ENCODE assay signal across 8 cellular contexts in the genomic region with DNA sequence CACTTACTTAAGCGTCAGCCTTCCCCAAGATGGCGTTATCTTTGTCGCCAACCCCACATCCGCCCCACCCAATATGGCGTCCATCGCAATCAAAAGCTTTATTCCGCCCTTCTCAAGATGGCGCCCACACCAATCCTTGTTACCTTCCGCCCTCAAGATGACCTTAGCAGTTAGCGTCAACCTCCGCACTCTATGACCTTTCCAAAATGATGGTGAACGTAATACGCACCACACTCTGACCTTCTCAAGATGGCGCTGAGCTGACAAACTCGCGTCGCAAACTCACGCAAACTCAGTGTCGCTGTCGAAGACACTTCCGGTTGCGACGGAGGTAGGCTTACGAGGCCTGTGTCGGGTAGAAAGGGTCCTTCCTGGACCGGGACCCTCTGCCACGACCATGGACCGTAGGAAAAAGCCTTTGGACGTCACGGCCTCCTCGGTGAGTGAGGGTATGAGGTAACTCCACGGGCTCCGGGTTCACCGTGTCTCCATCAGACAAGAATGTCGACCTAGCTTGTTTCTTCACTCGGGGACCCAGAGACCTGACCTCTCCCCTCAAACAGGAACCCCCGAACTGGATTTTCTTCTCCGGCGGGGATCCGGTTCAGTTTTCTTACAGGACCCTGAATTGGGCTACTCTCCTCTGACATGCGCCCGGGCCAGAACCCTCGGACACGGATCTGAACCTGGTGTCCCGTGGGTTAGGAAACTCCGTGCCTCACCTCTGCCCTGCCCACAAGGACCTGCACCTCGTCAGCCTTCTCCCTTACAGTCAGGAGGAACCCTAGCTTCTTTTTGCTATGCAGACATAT. TPM values are rescaled to one million over a fixed set of nuclear protein-coding genes. Genes with fewer than 3 reads are reported as not detected.
DNase-seq lines count a peak whose midpoint lies in the region; ATAC-seq and TF ChIP-seq lines count a peak whose summit lies in the region.

A gene (plus strand): TSS at position 323 of the 812 bp plus-strand sequence. CDS start 75 bp downstream, at position 398.

- H3K36me3 Mint-ChIP-seq in activated CD4-positive, alpha-beta T cell treated with anti-CD3 and anti-CD28 coated beads for 36 hours (ENCODE audit: low read depth) = peaks cover 22% of the 10 kb centered on the region

- H3K9me3 Mint-ChIP-seq in activated CD4-positive, alpha-beta T cell treated with anti-CD3 and anti-CD28 coated beads for 36 hours (ENCODE audit: low read depth) = no peaks in the 10 kb centered on the region

- intact Hi-C loops in activated CD4-positive, alpha-beta T cell treated with anti-CD3 and anti-CD28 coated beads for 36 hours (cut with DNase I, micrococcal nuclease) = loop anchor here (1.0 to 10.0 kb wide), 11 partner anchors 219 to 1613 kb away; a partner anchor contains a TSS

- H3K27me3 Mint-ChIP-seq in activated CD4-positive, alpha-beta T cell treated with anti-CD3 and anti-CD28 coated beads for 36 hours = no peaks in the 10 kb centered on the region

- POLR2A ChIA-PET in activated CD4-positive, alpha-beta T cell treated with anti-CD3 and anti-CD28 coated beads for 36 hours (lab: Charles Lee) = interaction anchor here (0.5 to 1.2 kb wide), 7 partner anchors 10 to 710 kb away, joined by 3 to 6 read pairs (median 4); a partner anchor contains a TSS

- peak within 1 kb of the TSS; percentile 98 for H3K4me3 ChIP-seq in choroid plexus epithelial cell (ENCODE audit: low read depth, low read length)

- DNase-seq in Ammon's horn (ENCODE audit: low spot score) = peak; percentile 100
- peak; percentile 84 for DNase-seq in GM19238 (ENCODE audit: insufficient read length, low spot score)
- DNase-seq in NCI-H524 (lab: John Stamatoyannopoulos, UW) = peak; percentile 98 to 99
- peak; percentile 95 for DNase-seq in activated CD4-positive, alpha-beta T cell treated with anti-CD3 and anti-CD28 coated beads for 36 hours
- peak; percentile 98 for DNase-seq in choroid plexus epithelial cell (ENCODE audit: low read depth)
- DNase-seq in kidney glomerular epithelial cell (lab: John Stamatoyannopoulos, UW) = peak; percentile 98
- peak; percentile 88 to 92 for DNase-seq in stimulated activated CD4-positive, alpha-beta T cell treated with anti-CD3 and anti-CD28 coated beads, Interleukin-1b, Interleukin-23, amount 100 ng/mL, for 1 hour (ENCODE audit: low read depth in 2 of 2)

- H3K4me3 Mint-ChIP-seq in activated CD4-positive, alpha-beta T cell treated with anti-CD3 and anti-CD28 coated beads for 36 hours = peak within 1 kb of the TSS; percentile 93

- H3K27ac Mint-ChIP-seq in activated CD4-positive, alpha-beta T cell treated with anti-CD3 and anti-CD28 coated beads for 36 hours = peak within 1 kb of the TSS; percentile 96

- ATAC-seq in HG03442 (IDR thresholded peaks at IDR 0.05; ENCODE audit: unreplicated experiment) = peak; percentile 97
- ATAC-seq in activated CD4-positive, alpha-beta T cell treated with anti-CD3 and anti-CD28 coated beads for 36 hours = peak; percentile 99

- TF ChIP-seq CTCF in choroid plexus epithelial cell (conservative IDR thresholded peaks at IDR 0.05; ENCODE audit: low read depth, low read length) = no peak

- CTCF ChIA-PET in activated CD4-positive, alpha-beta T cell treated with anti-CD3 and anti-CD28 coated beads for 36 hours (lab: Charles Lee) = interaction anchor here (0.7 to 1.7 kb wide), 2 partner anchors 110 to 270 kb away, joined by 5 read pairs; no protein-coding TSS in a partner anchor

- H3K4me1 Mint-ChIP-seq in activated CD4-positive, alpha-beta T cell treated with anti-CD3 and anti-CD28 coated beads for 36 hours = peaks cover 40% of the 10 kb centered on the region

RNA-seq across cellular contexts. Expression of the gene that starts here (rescaled TPM):
- total RNA-seq in activated CD4-positive, alpha-beta T cell treated with anti-CD3 and anti-CD28 coated beads for 36 hours = 10 to 100 TPM; 16.2 to 18.2 TPM

Comparison
In these comparisons a context has a peak if more than half of its experiments do, and no peak if none do; other contexts are left out.
1. Peak in every context shown above with its lines: DNase-seq, ATAC-seq and H3K4me3 ChIP-seq.